In genomic region chr13:47508518-47509228, GRCh38 we compare ENCODE assay signal across 16 cellular contexts.
DNase-seq lines count a peak whose midpoint lies in the region; ATAC-seq, FAIRE-seq and TF ChIP-seq lines count a peak whose summit lies in the region.
"Had no signal": no experiment of that assay in that cellular context is flagged by ENCODE, and none has a peak within 500 bp of the region (broad histone marks: within the 10 kb centered on the region; RNA-seq: fewer than 3 reads in every experiment).

No MANE protein-coding gene starts in this region.

- H3K4me2 ChIP-seq in neural progenitor cell, result no peak overlapping the region

- H3K4me1 Mint-ChIP-seq in neural progenitor cell, result no peaks in the 10 kb centered on the region
- H3K4me1 Mint-ChIP-seq: B cell had no signal

- FAIRE-seq in bronchial epithelial cell (lab: Jason Lieb, UNC), result no peak
- FAIRE-seq: A204.1, GM18507 had no signal

- H3K4me3 Mint-ChIP-seq in neural progenitor cell, result no peak overlapping the region
- H3K4me3 Mint-ChIP-seq: B cell; CD4-positive, alpha-beta T cell; H9 had no signal

- H3K36me3 Mint-ChIP-seq in neural progenitor cell, result no peaks in the 10 kb centered on the region

- H3K27me3 Mint-ChIP-seq in neural progenitor cell (ENCODE audit: insufficient read depth, low read depth), result peaks cover 3% of the 10 kb centered on the region
- H3K27me3 Mint-ChIP-seq: B cell; CD4-positive, alpha-beta T cell had no signal

- no peak for TF ChIP-seq CTCF in bronchial epithelial cell (IDR thresholded peaks at IDR 0.05; ENCODE audit: insufficient read depth, low read length, severe bottlenecking)
- no peak for TF ChIP-seq CTCF in foreskin keratinocyte (conservative IDR thresholded peaks at IDR 0.05)
- TF ChIP-seq CTCF in left ventricle myocardium inferior (IDR thresholded peaks at IDR 0.05; ENCODE audit: borderline replicate concordance), result no peak
- no peak for TF ChIP-seq CTCF in neural progenitor cell (IDR thresholded peaks at IDR 0.05)

- H3K4me1 ChIP-seq in foreskin keratinocyte (peaks cover 6% of the 10 kb centered on the region), left ventricle myocardium inferior (no peaks in the 10 kb centered on the region), neural progenitor cell (no peaks in the 10 kb centered on the region)

- peak; percentile 18 for DNase-seq in bronchial epithelial cell (ENCODE audit: low read depth)
- DNase-seq in foreskin keratinocyte, result peak; percentile 24 to 49
- DNase-seq in left ventricle myocardium inferior, result no peak
- DNase-seq in neural progenitor cell (ENCODE audit: low spot score), result no peak
- DNase-seq in NCI-H446 treated with DMSO at 0.1 percent for 48 hours (lab: John Stamatoyannopoulos, UW), result no peak
- DNase-seq in NCI-H2171 treated with DMSO at 0.1 percent for 48 hours (lab: John Stamatoyannopoulos, UW), result no peak
- DNase-seq: C1 segment of cervical spinal cord; Calu3; CD4-positive, alpha-beta T cell; DMS 273 treated with DMSO at 0.1 percent for 48 hours; GOT3; H9 had no signal

- intact Hi-C loops in left ventricle myocardium inferior (cut with micrococcal nuclease), result no loop called here

- H3F3A ChIP-seq in neural progenitor cell (ENCODE audit: low read depth), result no peaks in the 10 kb centered on the region

- peak; percentile 41 for ATAC-seq in foreskin keratinocyte
- no peak for ATAC-seq in HG03457 (IDR thresholded peaks at IDR 0.05; ENCODE audit: unreplicated experiment)

- no peaks in the 10 kb centered on the region for H4K20me1 ChIP-seq in neural progenitor cell (ENCODE audit: low read depth)

- H3K9me3 Mint-ChIP-seq in neural progenitor cell, result peaks cover 2% of the 10 kb centered on the region
- H3K9me3 Mint-ChIP-seq: CD4-positive, alpha-beta T cell; H9 had no signal

- no peaks in the 10 kb centered on the region for H3K36me3 ChIP-seq in bronchial epithelial cell (ENCODE audit: control insufficient read depth, insufficient read depth, low read length)
- H3K36me3 ChIP-seq in left ventricle myocardium inferior, result no peaks in the 10 kb centered on the region
- H3K36me3 ChIP-seq in neural progenitor cell, result no peaks in the 10 kb centered on the region

- H3K9me3 ChIP-seq in left ventricle myocardium inferior (replicated peaks), result no peaks in the 10 kb centered on the region
- no peaks in the 10 kb centered on the region for H3K9me3 ChIP-seq in neural progenitor cell (ENCODE audit: low read depth)

- H3K27ac Mint-ChIP-seq in neural progenitor cell, result no peak overlapping the region
- H3K27ac Mint-ChIP-seq: B cell; CD4-positive, alpha-beta T cell; H9 had no signal

- no peaks in the 10 kb centered on the region for H3K79me2 ChIP-seq in neural progenitor cell (ENCODE audit: low read depth)

- no peaks in the 10 kb centered on the region for H3K27me3 ChIP-seq in bronchial epithelial cell (ENCODE audit: control insufficient read depth, insufficient read depth, low read length)
- H3K27me3 ChIP-seq in foreskin keratinocyte, result no peaks in the 10 kb centered on the region
- no peaks in the 10 kb centered on the region for H3K27me3 ChIP-seq in left ventricle myocardium inferior (ENCODE audit: low read depth)
- no peaks in the 10 kb centered on the region for H3K27me3 ChIP-seq in neural progenitor cell

- H3K9ac ChIP-seq in neural progenitor cell, result no peak overlapping the region

- H2AFZ ChIP-seq in neural progenitor cell (replicated peaks), result peak overlapping the region; percentile 50

- no peak overlapping the region for H3K27ac ChIP-seq in foreskin keratinocyte
- H3K27ac ChIP-seq in left ventricle myocardium inferior (replicated peaks), result peak overlapping the region; percentile 78
- no peak overlapping the region for H3K27ac ChIP-seq in neural progenitor cell

- H3K4me3 ChIP-seq in bronchial epithelial cell (ENCODE audit: low read depth, low read length) (no peak overlapping the region), left ventricle myocardium inferior (no peak overlapping the region), neural progenitor cell (no peak overlapping the region)

Comparison
In these comparisons a context has a peak if more than half of its experiments do, and no peak if none do; other contexts are left out.
1. DNase-seq: peak in bronchial epithelial cell (single experiment) and foreskin keratinocyte (2 of 2); none in left ventricle myocardium inferior (single experiment), neural progenitor cell (single experiment), NCI-H446 treated with DMSO at 0.1 percent for 48 hours (single experiment) and NCI-H2171 treated with DMSO at 0.1 percent for 48 hours (single experiment).